Comparison of ENCODE assay signal across 14 cellular contexts in the genomic region with DNA sequence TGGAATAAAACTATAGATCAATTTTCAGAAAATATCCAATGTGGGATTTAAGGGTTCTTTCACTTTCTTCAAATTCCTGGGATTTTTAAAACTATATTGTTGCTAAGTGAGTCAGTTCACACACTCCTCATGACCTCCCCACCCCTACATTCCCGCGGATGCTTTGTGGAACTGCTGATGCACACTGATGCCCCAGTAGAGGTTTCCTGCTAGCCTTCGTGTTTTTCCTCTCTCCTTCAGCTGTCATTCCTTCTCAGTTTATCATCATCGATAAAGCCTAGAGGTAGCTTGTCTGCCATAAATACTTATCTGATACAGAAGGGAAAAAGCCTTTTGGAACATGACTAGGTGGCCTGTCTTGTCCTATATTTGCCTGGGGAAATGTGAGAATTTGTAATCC.
A peak's percentile ranks its signal among the peaks of the same experiment; 100 is the strongest.
DNase-seq lines count a peak whose midpoint lies in the region; ATAC-seq and TF ChIP-seq lines count a peak whose summit lies in the region.
"Had no signal": no experiment of that assay in that cellular context is flagged by ENCODE, and none has a peak within 500 bp of the region (broad histone marks: within the 10 kb centered on the region; RNA-seq: fewer than 3 reads in every experiment).

No MANE protein-coding gene starts in this region.

- TF ChIP-seq CTCF in nephron progenitor cell (IDR thresholded peaks at IDR 0.05): no peak

- no peaks in the 10 kb centered on the region for H3K4me1 Mint-ChIP-seq in nephron progenitor cell

- no peak overlapping the region for H3K27ac Mint-ChIP-seq in nephron progenitor cell
- H3K27ac Mint-ChIP-seq: activated CD8-positive, alpha-beta memory T cell treated with anti-CD3 and anti-CD28 coated beads, Interleukin-2, amount 10 ng/mL, durations not matched to agents 7 days and 5 days; CD8-positive, alpha-beta memory T cell had no signal

- no peak for ATAC-seq in HG02798 (IDR thresholded peaks at IDR 0.05; ENCODE audit: poor library complexity, unreplicated experiment)
- ATAC-seq: activated CD8-positive, alpha-beta memory T cell treated with anti-CD3 and anti-CD28 coated beads, Interleukin-2, amount 10 ng/mL, durations not matched to agents 7 days and 5 days had no signal

- H3K4me3 Mint-ChIP-seq in nephron progenitor cell: no peak overlapping the region
- H3K4me3 Mint-ChIP-seq: activated CD8-positive, alpha-beta memory T cell treated with anti-CD3 and anti-CD28 coated beads, Interleukin-2, amount 10 ng/mL, durations not matched to agents 7 days and 5 days; CD8-positive, alpha-beta memory T cell had no signal

- no peaks in the 10 kb centered on the region for H3K36me3 Mint-ChIP-seq in nephron progenitor cell (ENCODE audit: low read depth)
- H3K36me3 Mint-ChIP-seq: activated CD8-positive, alpha-beta memory T cell treated with anti-CD3 and anti-CD28 coated beads, Interleukin-2, amount 10 ng/mL, durations not matched to agents 7 days and 5 days; CD8-positive, alpha-beta memory T cell had no signal

- H3K9me3 Mint-ChIP-seq in nephron progenitor cell: no peaks in the 10 kb centered on the region
- H3K9me3 Mint-ChIP-seq: CD8-positive, alpha-beta memory T cell had no signal

- DNase-seq in HT1080 (ENCODE audit: low read depth) (peak; percentile 77), astrocyte of the hippocampus (ENCODE audit: low read depth, low spot score) (peak; percentile 68), islet precursor cell (peak; percentile 62), stromal cell of bone marrow (ENCODE audit: low read depth) (peak; percentile 44), nephron progenitor cell (no peak), retina (no peak)
- DNase-seq: activated CD8-positive, alpha-beta memory T cell treated with anti-CD3 and anti-CD28 coated beads, Interleukin-2, amount 10 ng/mL, durations not matched to agents 7 days and 5 days; activated naive CD4-positive, alpha-beta T cell treated with Interleukin-2 at 50 U/mL for 16 hours; CD8-positive, alpha-beta memory T cell; head of caudate nucleus; KBM-7; NCI-H1105 treated with DMSO at 0.1 percent for 48 hours; NCI-H446 had no signal

- H3K27me3 Mint-ChIP-seq in nephron progenitor cell (ENCODE audit: low read depth, poor library complexity): no peaks in the 10 kb centered on the region

Comparison
In these comparisons a context has a peak if more than half of its experiments do, and no peak if none do; other contexts are left out.
1. DNase-seq: peak in HT1080 (single experiment), astrocyte of the hippocampus (single experiment), islet precursor cell (single experiment) and stromal cell of bone marrow (single experiment); none in nephron progenitor cell (single experiment) and retina (single experiment).